1 cellular context compared by ENCODE assay signal in the genomic region with DNA sequence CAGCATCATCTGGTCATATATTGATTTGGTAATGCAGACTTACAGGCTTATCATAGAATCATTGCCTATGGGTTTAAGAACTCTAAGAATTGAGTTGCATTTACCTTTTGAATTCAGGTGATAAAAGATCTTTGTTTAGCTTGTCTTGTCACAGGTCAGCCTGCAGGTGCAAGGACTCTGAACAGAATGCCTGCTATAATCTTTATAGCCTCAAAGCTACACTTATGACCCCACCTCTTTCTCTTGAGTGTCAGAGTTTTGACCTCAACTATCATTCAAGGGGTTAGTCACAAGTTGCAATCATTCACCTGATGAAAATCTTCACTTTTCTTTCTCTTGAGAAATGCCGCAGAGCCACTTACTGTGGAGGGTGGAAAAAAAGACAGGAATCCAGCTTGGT.
TF ChIP-seq lines count a peak whose summit lies in the region.

No MANE protein-coding gene starts in this region.

TF ChIP-seq in HepG2, 621 proteins besides CTCF, POLR2A, EP300 and RAD21:
- TF ChIP-seq, protein P1, sequence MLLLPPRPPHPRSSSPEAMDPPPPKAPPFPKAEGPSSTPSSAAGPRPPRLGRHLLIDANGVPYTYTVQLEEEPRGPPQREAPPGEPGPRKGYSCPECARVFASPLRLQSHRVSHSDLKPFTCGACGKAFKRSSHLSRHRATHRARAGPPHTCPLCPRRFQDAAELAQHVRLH (CRISPR knock-in tag; IDR thresholded peaks at IDR 0.05; ENCODE audit: borderline replicate concordance, low read depth) = no peak
- TF ChIP-seq, protein P2, sequence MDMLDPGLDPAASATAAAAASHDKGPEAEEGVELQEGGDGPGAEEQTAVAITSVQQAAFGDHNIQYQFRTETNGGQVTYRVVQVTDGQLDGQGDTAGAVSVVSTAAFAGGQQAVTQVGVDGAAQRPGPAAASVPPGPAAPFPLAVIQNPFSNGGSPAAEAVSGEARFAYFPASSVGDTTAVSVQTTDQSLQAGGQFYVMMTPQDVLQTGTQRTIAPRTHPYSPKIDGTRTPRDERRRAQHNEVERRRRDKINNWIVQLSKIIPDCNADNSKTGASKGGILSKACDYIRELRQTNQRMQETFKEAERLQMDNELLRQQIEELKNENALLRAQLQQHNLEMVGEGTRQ (IDR thresholded peaks at IDR 0.05; ENCODE audit: low read depth, low read length) = no peak
- TF ChIP-seq, protein P2 (CRISPR knock-in tag; IDR thresholded peaks at IDR 0.05; ENCODE audit: borderline replicate concordance) = no peak
- TF ChIP-seq ZBTB8A (CRISPR knock-in tag; IDR thresholded peaks at IDR 0.05; ENCODE audit: borderline replicate concordance, low read depth) (no peak), ZBTB38 (CRISPR knock-in tag; IDR thresholded peaks at IDR 0.05) (no peak), MTF2 (CRISPR knock-in tag; IDR thresholded peaks at IDR 0.05; ENCODE audit: borderline replicate concordance) (no peak), NR2F2 (IDR thresholded peaks at IDR 0.05; ENCODE audit: borderline replicate concordance, low read depth) (no peak), FOXK1 (CRISPR knock-in tag; IDR thresholded peaks at IDR 0.05; ENCODE audit: borderline replicate concordance, low read depth) (no peak)
- TF ChIP-seq, protein P3, sequence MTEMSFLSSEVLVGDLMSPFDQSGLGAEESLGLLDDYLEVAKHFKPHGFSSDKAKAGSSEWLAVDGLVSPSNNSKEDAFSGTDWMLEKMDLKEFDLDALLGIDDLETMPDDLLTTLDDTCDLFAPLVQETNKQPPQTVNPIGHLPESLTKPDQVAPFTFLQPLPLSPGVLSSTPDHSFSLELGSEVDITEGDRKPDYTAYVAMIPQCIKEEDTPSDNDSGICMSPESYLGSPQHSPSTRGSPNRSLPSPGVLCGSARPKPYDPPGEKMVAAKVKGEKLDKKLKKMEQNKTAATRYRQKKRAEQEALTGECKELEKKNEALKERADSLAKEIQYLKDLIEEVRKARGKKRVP (CRISPR knock-in tag; IDR thresholded peaks at IDR 0.05) = no peak
- TF ChIP-seq, protein P4, sequence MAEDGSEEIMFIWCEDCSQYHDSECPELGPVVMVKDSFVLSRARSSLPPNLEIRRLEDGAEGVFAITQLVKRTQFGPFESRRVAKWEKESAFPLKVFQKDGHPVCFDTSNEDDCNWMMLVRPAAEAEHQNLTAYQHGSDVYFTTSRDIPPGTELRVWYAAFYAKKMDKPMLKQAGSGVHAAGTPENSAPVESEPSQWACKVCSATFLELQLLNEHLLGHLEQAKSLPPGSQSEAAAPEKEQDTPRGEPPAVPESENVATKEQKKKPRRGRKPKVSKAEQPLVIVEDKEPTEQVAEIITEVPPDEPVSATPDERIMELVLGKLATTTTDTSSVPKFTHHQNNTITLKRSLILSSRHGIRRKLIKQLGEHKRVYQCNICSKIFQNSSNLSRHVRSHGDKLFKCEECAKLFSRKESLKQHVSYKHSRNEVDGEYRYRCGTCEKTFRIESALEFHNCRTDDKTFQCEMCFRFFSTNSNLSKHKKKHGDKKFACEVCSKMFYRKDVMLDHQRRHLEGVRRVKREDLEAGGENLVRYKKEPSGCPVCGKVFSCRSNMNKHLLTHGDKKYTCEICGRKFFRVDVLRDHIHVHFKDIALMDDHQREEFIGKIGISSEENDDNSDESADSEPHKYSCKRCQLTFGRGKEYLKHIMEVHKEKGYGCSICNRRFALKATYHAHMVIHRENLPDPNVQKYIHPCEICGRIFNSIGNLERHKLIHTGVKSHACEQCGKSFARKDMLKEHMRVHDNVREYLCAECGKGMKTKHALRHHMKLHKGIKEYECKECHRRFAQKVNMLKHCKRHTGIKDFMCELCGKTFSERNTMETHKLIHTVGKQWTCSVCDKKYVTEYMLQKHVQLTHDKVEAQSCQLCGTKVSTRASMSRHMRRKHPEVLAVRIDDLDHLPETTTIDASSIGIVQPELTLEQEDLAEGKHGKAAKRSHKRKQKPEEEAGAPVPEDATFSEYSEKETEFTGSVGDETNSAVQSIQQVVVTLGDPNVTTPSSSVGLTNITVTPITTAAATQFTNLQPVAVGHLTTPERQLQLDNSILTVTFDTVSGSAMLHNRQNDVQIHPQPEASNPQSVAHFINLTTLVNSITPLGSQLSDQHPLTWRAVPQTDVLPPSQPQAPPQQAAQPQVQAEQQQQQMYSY (CRISPR knock-in tag; IDR thresholded peaks at IDR 0.05) = no peak
- TF ChIP-seq, protein P5, sequence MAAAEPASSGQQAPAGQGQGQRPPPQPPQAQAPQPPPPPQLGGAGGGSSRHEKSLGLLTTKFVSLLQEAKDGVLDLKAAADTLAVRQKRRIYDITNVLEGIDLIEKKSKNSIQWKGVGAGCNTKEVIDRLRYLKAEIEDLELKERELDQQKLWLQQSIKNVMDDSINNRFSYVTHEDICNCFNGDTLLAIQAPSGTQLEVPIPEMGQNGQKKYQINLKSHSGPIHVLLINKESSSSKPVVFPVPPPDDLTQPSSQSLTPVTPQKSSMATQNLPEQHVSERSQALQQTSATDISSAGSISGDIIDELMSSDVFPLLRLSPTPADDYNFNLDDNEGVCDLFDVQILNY (CRISPR knock-in tag; conservative IDR thresholded peaks at IDR 0.05) = no peak
- TF ChIP-seq, protein P6, sequence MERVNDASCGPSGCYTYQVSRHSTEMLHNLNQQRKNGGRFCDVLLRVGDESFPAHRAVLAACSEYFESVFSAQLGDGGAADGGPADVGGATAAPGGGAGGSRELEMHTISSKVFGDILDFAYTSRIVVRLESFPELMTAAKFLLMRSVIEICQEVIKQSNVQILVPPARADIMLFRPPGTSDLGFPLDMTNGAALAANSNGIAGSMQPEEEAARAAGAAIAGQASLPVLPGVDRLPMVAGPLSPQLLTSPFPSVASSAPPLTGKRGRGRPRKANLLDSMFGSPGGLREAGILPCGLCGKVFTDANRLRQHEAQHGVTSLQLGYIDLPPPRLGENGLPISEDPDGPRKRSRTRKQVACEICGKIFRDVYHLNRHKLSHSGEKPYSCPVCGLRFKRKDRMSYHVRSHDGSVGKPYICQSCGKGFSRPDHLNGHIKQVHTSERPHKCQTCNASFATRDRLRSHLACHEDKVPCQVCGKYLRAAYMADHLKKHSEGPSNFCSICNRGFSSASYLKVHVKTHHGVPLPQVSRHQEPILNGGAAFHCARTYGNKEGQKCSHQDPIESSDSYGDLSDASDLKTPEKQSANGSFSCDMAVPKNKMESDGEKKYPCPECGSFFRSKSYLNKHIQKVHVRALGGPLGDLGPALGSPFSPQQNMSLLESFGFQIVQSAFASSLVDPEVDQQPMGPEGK (CRISPR knock-in tag; IDR thresholded peaks at IDR 0.05) = no peak
- TF ChIP-seq, protein P7, sequence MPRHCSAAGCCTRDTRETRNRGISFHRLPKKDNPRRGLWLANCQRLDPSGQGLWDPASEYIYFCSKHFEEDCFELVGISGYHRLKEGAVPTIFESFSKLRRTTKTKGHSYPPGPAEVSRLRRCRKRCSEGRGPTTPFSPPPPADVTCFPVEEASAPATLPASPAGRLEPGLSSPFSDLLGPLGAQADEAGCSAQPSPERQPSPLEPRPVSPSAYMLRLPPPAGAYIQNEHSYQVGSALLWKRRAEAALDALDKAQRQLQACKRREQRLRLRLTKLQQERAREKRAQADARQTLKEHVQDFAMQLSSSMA (CRISPR knock-in tag; IDR thresholded peaks at IDR 0.05) = no peak
- TF ChIP-seq, protein P8, sequence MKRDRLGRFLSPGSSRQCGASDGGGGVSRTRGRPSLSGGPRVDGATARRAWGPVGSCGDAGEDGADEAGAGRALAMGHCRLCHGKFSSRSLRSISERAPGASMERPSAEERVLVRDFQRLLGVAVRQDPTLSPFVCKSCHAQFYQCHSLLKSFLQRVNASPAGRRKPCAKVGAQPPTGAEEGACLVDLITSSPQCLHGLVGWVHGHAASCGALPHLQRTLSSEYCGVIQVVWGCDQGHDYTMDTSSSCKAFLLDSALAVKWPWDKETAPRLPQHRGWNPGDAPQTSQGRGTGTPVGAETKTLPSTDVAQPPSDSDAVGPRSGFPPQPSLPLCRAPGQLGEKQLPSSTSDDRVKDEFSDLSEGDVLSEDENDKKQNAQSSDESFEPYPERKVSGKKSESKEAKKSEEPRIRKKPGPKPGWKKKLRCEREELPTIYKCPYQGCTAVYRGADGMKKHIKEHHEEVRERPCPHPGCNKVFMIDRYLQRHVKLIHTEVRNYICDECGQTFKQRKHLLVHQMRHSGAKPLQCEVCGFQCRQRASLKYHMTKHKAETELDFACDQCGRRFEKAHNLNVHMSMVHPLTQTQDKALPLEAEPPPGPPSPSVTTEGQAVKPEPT (CRISPR knock-in tag; IDR thresholded peaks at IDR 0.05; ENCODE audit: low read depth) = no peak
